In genomic region chr2:216681683-216682082, GRCh38 we compare ENCODE assay signal across 10 cellular contexts. TPM values are rescaled to one million over a fixed set of nuclear protein-coding genes. Genes with fewer than 3 reads are reported as not detected.
DNase-seq lines count a peak whose midpoint lies in the region; ATAC-seq and TF ChIP-seq lines count a peak whose summit lies in the region.
"Had no signal": no experiment of that assay in that cellular context is flagged by ENCODE, and none has a peak within 500 bp of the region (broad histone marks: within the 10 kb centered on the region; RNA-seq: fewer than 3 reads in every experiment).

No MANE protein-coding gene starts in this region.

- H3K9me3 ChIP-seq in AG04450 (ENCODE audit: control insufficient read depth, insufficient read depth, low read length), result no peaks in the 10 kb centered on the region
- H3K9me3 ChIP-seq in RWPE2 (ENCODE audit: severe bottlenecking), result no peaks in the 10 kb centered on the region
- H3K9me3 ChIP-seq in gastroesophageal sphincter, result no peaks in the 10 kb centered on the region
- H3K9me3 ChIP-seq in gastrocnemius medialis, result no peaks in the 10 kb centered on the region
- no peaks in the 10 kb centered on the region for H3K9me3 ChIP-seq in hepatocyte (ENCODE audit: low read depth)

- no peak overlapping the region for H3K4me3 Mint-ChIP-seq in activated CD8-positive, alpha-beta T cell treated with anti-CD3 and anti-CD28 coated beads for 36 hours
- H3K4me3 Mint-ChIP-seq: activated CD4-positive, alpha-beta memory T cell treated with anti-CD3 and anti-CD28 coated beads, Interleukin-2, amount 10 ng/mL, durations not matched to agents 7 days and 5 days; CD8-positive, alpha-beta memory T cell had no signal

- H3K36me3 ChIP-seq in RWPE2 (ENCODE audit: low read depth) (no peaks in the 10 kb centered on the region), gastroesophageal sphincter (peaks cover 0 to 59% of the 10 kb centered on the region in 2 donors), gastrocnemius medialis (peaks cover 0 to 16% of the 10 kb centered on the region in 2 donors), hepatocyte (replicated peaks; ENCODE audit: insufficient read depth, low read depth) (no peaks in the 10 kb centered on the region)

- H3K4me1 ChIP-seq in RWPE2 (ENCODE audit: insufficient read depth, poor library complexity, severe bottlenecking) (peaks cover 11% of the 10 kb centered on the region), gastroesophageal sphincter (peaks cover 7 to 78% (median 41%) of the 10 kb centered on the region in 3 donors), gastrocnemius medialis (peaks cover 75 to 77% of the 10 kb centered on the region in 2 donors), hepatocyte (ENCODE audit: insufficient read depth) (peaks cover 7% of the 10 kb centered on the region)

- peaks cover 7% of the 10 kb centered on the region for H3K4me1 Mint-ChIP-seq in activated CD8-positive, alpha-beta T cell treated with anti-CD3 and anti-CD28 coated beads for 36 hours (ENCODE audit: low read depth)
- H3K4me1 Mint-ChIP-seq: activated CD4-positive, alpha-beta memory T cell treated with anti-CD3 and anti-CD28 coated beads, Interleukin-2, amount 10 ng/mL, durations not matched to agents 7 days and 5 days had no signal

- POLR2A ChIA-PET in AG04450 (lab: Yijun Ruan, JAX), result interaction anchor here (1.2 kb wide), 1 partner anchor 1075 kb away, joined by 4 read pairs; no protein-coding TSS in a partner anchor
- POLR2A ChIA-PET in activated CD8-positive, alpha-beta T cell treated with anti-CD3 and anti-CD28 coated beads for 36 hours (lab: Charles Lee), result no interaction called here

- no peak for DNase-seq in AG04450 (ENCODE audit: low read depth, low spot score)
- DNase-seq in RWPE2 (ENCODE audit: low spot score), result no peak
- DNase-seq in gastrocnemius medialis, result no peak
- DNase-seq in hepatocyte (ENCODE audit: low spot score), result no peak
- DNase-seq in T1000 (lab: John Stamatoyannopoulos, UW), result no peak
- DNase-seq in activated CD8-positive, alpha-beta T cell treated with anti-CD3 and anti-CD28 coated beads for 36 hours, result no peak

- ATAC-seq in RWPE2 (ENCODE audit: low read depth) (no peak), gastroesophageal sphincter (no peak), gastrocnemius medialis (no peak), HG02642 (IDR thresholded peaks at IDR 0.05; ENCODE audit: poor library complexity, unreplicated experiment) (no peak)
- no peak for ATAC-seq in activated CD8-positive, alpha-beta T cell treated with anti-CD3 and anti-CD28 coated beads for 36 hours

- TF ChIP-seq CTCF in AG04450 (IDR thresholded peaks at IDR 0.05; ENCODE audit: low read depth, low read length) (no peak), RWPE2 (IDR thresholded peaks at IDR 0.05; ENCODE audit: poor library complexity, severe bottlenecking) (no peak), gastroesophageal sphincter (IDR thresholded peaks at IDR 0.05) (no peak), gastrocnemius medialis (IDR thresholded peaks at IDR 0.05 in 4 of 5, conservative IDR thresholded peaks at IDR 0.05 in 1 of 5) (no peak), hepatocyte (IDR thresholded peaks at IDR 0.05; ENCODE audit: poor library complexity) (no peak)
- no peak for TF ChIP-seq CTCF in activated CD8-positive, alpha-beta T cell treated with anti-CD3 and anti-CD28 coated beads for 36 hours (IDR thresholded peaks at IDR 0.05)

- no peak for TF ChIP-seq EP300 in gastroesophageal sphincter (IDR thresholded peaks at IDR 0.05)

- 36% methylated on average over 2 of the region's 2 CpGs; no CpG with 5 or more reads in 1 of the 2 donors for WGBS in gastroesophageal sphincter (ENCODE audit: low coverage in 1 of 2), 2 donors
- 64% methylated on average over 2 of the region's 2 CpGs for WGBS in hepatocyte (ENCODE audit: low lambda C conversion rate, missing lambda C conversion rate)

- H3K9me3 Mint-ChIP-seq in activated CD8-positive, alpha-beta T cell treated with anti-CD3 and anti-CD28 coated beads for 36 hours, result no peaks in the 10 kb centered on the region
- H3K9me3 Mint-ChIP-seq: activated CD4-positive, alpha-beta memory T cell treated with anti-CD3 and anti-CD28 coated beads, Interleukin-2, amount 10 ng/mL, durations not matched to agents 7 days and 5 days; CD8-positive, alpha-beta memory T cell had no signal

- peaks cover 41% of the 10 kb centered on the region for H4K20me1 ChIP-seq in hepatocyte (ENCODE audit: insufficient read depth, poor library complexity, severe bottlenecking)

- H3K79me2 ChIP-seq in hepatocyte, result peaks cover 16% of the 10 kb centered on the region

- H3K27ac ChIP-seq in AG04450 (ENCODE audit: low read depth, low read length) (peak overlapping the region; percentile 57), RWPE2 (ENCODE audit: poor library complexity, severe bottlenecking) (peak overlapping the region; percentile 66), gastroesophageal sphincter (peak overlapping the region; percentile 27 to 93 (median 82)), gastrocnemius medialis (peak overlapping the region; percentile 93 to 95 (median 93)), hepatocyte (no peak overlapping the region)

- in situ Hi-C loops in gastrocnemius medialis (cut with MboI; ENCODE audit: low sequenced_read_pairs in 4 of 4), result loop anchor here (5.0 to 25.0 kb wide), 7 partner anchors 206 to 1033 kb away; no protein-coding TSS in a partner anchor

- CTCF ChIA-PET in AG04450 (lab: Charles Lee), result interaction anchor here (0.5 to 1.7 kb wide), 10 partner anchors 12 to 1064 kb away, joined by 3 to 5 read pairs (median 3); partner anchors contain the start of gene IGFBP5
- CTCF ChIA-PET in activated CD8-positive, alpha-beta T cell treated with anti-CD3 and anti-CD28 coated beads for 36 hours (lab: Charles Lee), result interaction anchor here (0.7 to 2.4 kb wide), 22 partner anchors 12 to 1032 kb away, joined by 3 to 9 read pairs (median 3); partner anchors contain the start of gene IGFBP5

- H3K36me3 Mint-ChIP-seq in activated CD8-positive, alpha-beta T cell treated with anti-CD3 and anti-CD28 coated beads for 36 hours (ENCODE audit: low read depth), result no peaks in the 10 kb centered on the region
- H3K36me3 Mint-ChIP-seq: CD8-positive, alpha-beta memory T cell had no signal

- no peaks in the 10 kb centered on the region for H3K27me3 ChIP-seq in AG04450 (ENCODE audit: control insufficient read depth, insufficient read depth, low read length)
- no peaks in the 10 kb centered on the region for H3K27me3 ChIP-seq in RWPE2 (ENCODE audit: insufficient read depth, poor library complexity, severe bottlenecking)
- no peaks in the 10 kb centered on the region for H3K27me3 ChIP-seq in gastroesophageal sphincter
- no peaks in the 10 kb centered on the region for H3K27me3 ChIP-seq in gastrocnemius medialis
- no peaks in the 10 kb centered on the region for H3K27me3 ChIP-seq in hepatocyte

- H3K9me2 ChIP-seq in hepatocyte (replicated peaks; ENCODE audit: insufficient read depth), result no peaks in the 10 kb centered on the region

- H2AFZ ChIP-seq in hepatocyte, result no peak overlapping the region

- intact Hi-C loops in gastrocnemius medialis (cut with DNase I; ENCODE audit: low total_unique reads), result loop anchor here (1.0 to 10.0 kb wide), 10 partner anchors 13 to 1603 kb away; partner anchors contain the start of gene IGFBP5
- intact Hi-C loops in activated CD8-positive, alpha-beta T cell treated with anti-CD3 and anti-CD28 coated beads for 36 hours (cut with micrococcal nuclease), result loop anchor here (5.0 kb wide), 2 partner anchors 831 to 1031 kb away; no protein-coding TSS in a partner anchor

- no peak overlapping the region for H3K4me3 ChIP-seq in AG04450 (ENCODE audit: low read depth, low read length)
- H3K4me3 ChIP-seq in RWPE2 (ENCODE audit: severe bottlenecking), result no peak overlapping the region
- no peak overlapping the region for H3K4me3 ChIP-seq in gastroesophageal sphincter
- no peak overlapping the region for H3K4me3 ChIP-seq in gastrocnemius medialis
- no peak overlapping the region for H3K4me3 ChIP-seq in hepatocyte

- H3K27ac Mint-ChIP-seq in activated CD8-positive, alpha-beta T cell treated with anti-CD3 and anti-CD28 coated beads for 36 hours, result no peak overlapping the region
- H3K27ac Mint-ChIP-seq: activated CD4-positive, alpha-beta memory T cell treated with anti-CD3 and anti-CD28 coated beads, Interleukin-2, amount 10 ng/mL, durations not matched to agents 7 days and 5 days; CD8-positive, alpha-beta memory T cell had no signal

- TF ChIP-seq POLR2A in gastroesophageal sphincter (IDR thresholded peaks at IDR 0.05), result no peak
- TF ChIP-seq POLR2A in gastrocnemius medialis (IDR thresholded peaks at IDR 0.05), result no peak

- H3K4me2 ChIP-seq in hepatocyte, result no peak overlapping the region

- peaks cover 21% of the 10 kb centered on the region for H3K27me3 Mint-ChIP-seq in activated CD8-positive, alpha-beta T cell treated with anti-CD3 and anti-CD28 coated beads for 36 hours

RNA-seq across cellular contexts. Expression of gene IGFBP5, which starts 13.7 kb away (rescaled TPM):
- polyA plus RNA-seq in AG04450 (2011; rRNA removed) (3,867 and 4,154 TPM in 2 replicates), hepatocyte (113 TPM in 2 replicates)
- polyA minus RNA-seq in AG04450 (2011; rRNA and poly(A)+ RNA removed), result 2,998 and 3,399 TPM in 2 replicates
- total RNA-seq in gastroesophageal sphincter (1,000 to 10,000 TPM in 1 of 4 donors, 100 to 1,000 TPM in 3; 313 to 1,402 (median 682) TPM), gastrocnemius medialis (100 to 1,000 TPM in 3 of 4 donors, 10 to 100 TPM in 1; 99.5 to 550 (median 279) TPM), hepatocyte (190 and 232 TPM in 2 replicates)
- not detected for total RNA-seq in activated CD8-positive, alpha-beta T cell treated with anti-CD3 and anti-CD28 coated beads for 36 hours
- total RNA-seq: activated CD4-positive, alpha-beta memory T cell treated with anti-CD3 and anti-CD28 coated beads, Interleukin-2, amount 10 ng/mL, durations not matched to agents 7 days and 5 days; CD8-positive, alpha-beta memory T cell had no signal
- polyA plus RNA-seq: CD8-positive, alpha-beta memory T cell had no signal

RNA-seq across cellular contexts. Expression of gene IGFBP2, which starts 48.5 kb away (rescaled TPM):
- polyA plus RNA-seq in AG04450 (2011; rRNA removed), result 25.2 and 41.7 TPM in 2 replicates
- 4.3 and 8.8 TPM in 2 replicates for polyA minus RNA-seq in AG04450 (2011; rRNA and poly(A)+ RNA removed)
- 100 to 1,000 TPM; 137 to 449 (median 301) TPM for total RNA-seq in gastroesophageal sphincter
- total RNA-seq in gastrocnemius medialis, result 10 to 100 TPM; 14.3 to 44.4 (median 23.6) TPM
- total RNA-seq in hepatocyte, result 163 and 231 TPM in 2 replicates
- polyA plus RNA-seq in hepatocyte, result 338 and 351 TPM in 2 replicates
- total RNA-seq in activated CD8-positive, alpha-beta T cell treated with anti-CD3 and anti-CD28 coated beads for 36 hours, result 100 to 1,000 TPM; 123 to 124 TPM

Comparison
In these comparisons a context has a peak if more than half of its experiments do, and no peak if none do; other contexts are left out.
1. RNA of gene IGFBP5, which starts 13.7 kb away (total RNA-seq): 313 to 1,402 TPM in gastroesophageal sphincter, 99.5 to 550 TPM in gastrocnemius medialis and 190 to 232 TPM in hepatocyte; not detected in activated CD8-positive, alpha-beta T cell treated with anti-CD3 and anti-CD28 coated beads for 36 hours; every median in the first group is over 10 times any median in the second.